In genomic region chr19:5719961-5720790, GRCh38 we compare ENCODE assay signal across 1 cellular context.
TF ChIP-seq lines count a peak whose summit lies in the region.

A gene with protein sequence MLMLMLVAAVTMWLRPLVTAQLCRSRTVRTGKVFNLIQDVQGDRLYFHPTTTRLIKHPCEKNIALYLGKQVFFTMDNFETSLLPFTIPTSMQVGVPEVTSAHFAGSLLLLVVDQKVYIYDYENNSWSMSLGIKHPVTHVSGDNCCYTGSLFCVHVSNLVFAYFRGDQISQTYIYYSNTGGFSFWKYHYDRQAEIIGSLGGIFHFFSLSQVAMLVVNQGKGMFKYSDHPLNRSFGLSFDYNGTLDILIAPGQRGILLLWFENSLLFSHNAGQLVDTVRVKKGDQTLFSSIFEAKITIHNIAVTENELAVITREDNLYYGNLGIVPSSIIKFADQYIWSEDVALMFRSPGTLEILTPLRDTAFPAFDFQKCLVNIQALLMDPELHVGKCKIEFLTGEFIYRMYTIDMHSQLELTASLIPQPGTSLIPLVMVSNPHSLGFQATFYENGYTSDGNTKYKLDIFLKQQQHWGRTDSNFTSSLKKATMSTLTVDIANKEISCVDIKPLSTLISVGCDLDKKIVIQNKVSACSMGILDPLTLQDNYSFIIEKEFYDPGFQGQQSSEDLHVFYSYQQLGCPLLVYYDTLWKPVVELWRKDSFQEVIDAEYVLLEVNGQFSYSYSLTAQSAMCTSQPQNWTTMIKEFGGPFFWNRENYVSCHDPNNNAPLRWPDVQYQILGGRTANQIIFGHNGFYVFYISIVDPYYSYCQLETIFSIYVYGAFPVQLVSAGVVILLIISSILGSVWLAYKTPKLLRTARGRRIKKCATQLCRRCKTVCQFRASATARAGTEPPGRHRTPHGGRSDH (plus strand): TSS chr19:5720637. CDS start chr19:5720738, 101 bp downstream.
TSS of gene LONP1 (minus strand) at chr19:5720146. CDS start at chr19:5720132, 14 bp downstream.

TF ChIP-seq in HepG2, 621 proteins besides CTCF, POLR2A, EP300 and RAD21 (continued from another document and continues in another):
- TF ChIP-seq CBX5 (CRISPR knock-in tag; IDR thresholded peaks at IDR 0.05; ENCODE audit: borderline replicate concordance) (peak; percentile 75; the same call in 1 of the 2 replicates), ZSCAN20 (CRISPR knock-in tag; IDR thresholded peaks at IDR 0.05; ENCODE audit: borderline replicate concordance) (no peak; the same call in 1 of the 2 replicates), RBFOX2 (IDR thresholded peaks at IDR 0.05; ENCODE audit: low read depth, low read length) (peak; percentile 98), PITX1 (CRISPR knock-in tag; IDR thresholded peaks at IDR 0.05) (peak; percentile 45; the same call in 1 of the 2 replicates), MATR3 (CRISPR knock-in tag; IDR thresholded peaks at IDR 0.05) (no peak), SP2 (CRISPR knock-in tag; IDR thresholded peaks at IDR 0.05) (peak; percentile 78), MEIS1 (CRISPR knock-in tag; IDR thresholded peaks at IDR 0.05; ENCODE audit: borderline replicate concordance) (0 out of 2 replicates have a peak, but pooled peaks have one; percentile 36), MYPOP (CRISPR knock-in tag; IDR thresholded peaks at IDR 0.05) (peak; percentile 85), ZFYVE20 (CRISPR knock-in tag; IDR thresholded peaks at IDR 0.05; ENCODE audit: borderline replicate concordance, low read depth) (no peak), KMT2A (CRISPR knock-in tag; IDR thresholded peaks at IDR 0.05) (0 out of 2 replicates have a peak, but pooled peaks have one; percentile 47), CBX2 (IDR thresholded peaks at IDR 0.05; ENCODE audit: low read depth, low read length) (no peak), CBX2 (CRISPR knock-in tag; IDR thresholded peaks at IDR 0.05; ENCODE audit: low read depth) (no peak), ZNF652 (CRISPR knock-in tag; IDR thresholded peaks at IDR 0.05; ENCODE audit: borderline replicate concordance, low read depth) (peak; percentile 31; the same call in 1 of the 2 replicates), TERF1 (CRISPR knock-in tag; IDR thresholded peaks at IDR 0.05) (no peak), ZNF460 (CRISPR knock-in tag; IDR thresholded peaks at IDR 0.05; ENCODE audit: borderline replicate concordance) (peak; percentile 63; the same call in 1 of the 2 replicates), NFYC (CRISPR knock-in tag; IDR thresholded peaks at IDR 0.05) (peak; percentile 62), ASH2L (IDR thresholded peaks at IDR 0.05; ENCODE audit: insufficient read length, low read depth, low read length) (peak; percentile 74), NFIC (IDR thresholded peaks at IDR 0.05; ENCODE audit: low read length) (no peak), PAWR (CRISPR knock-in tag; IDR thresholded peaks at IDR 0.05; ENCODE audit: borderline replicate concordance) (no peak), TBP (CRISPR knock-in tag; IDR thresholded peaks at IDR 0.05) (peak; percentile 50; the same call in 1 of the 2 replicates), ZBTB14 (CRISPR knock-in tag; IDR thresholded peaks at IDR 0.05) (peak; percentile 65; the same call in 1 of the 2 replicates), ELF3 (CRISPR knock-in tag; IDR thresholded peaks at IDR 0.05) (peak; percentile 58; the same call in 1 of the 2 replicates), TBX2 (CRISPR knock-in tag; IDR thresholded peaks at IDR 0.05; ENCODE audit: borderline replicate concordance) (peak; percentile 92; the same call in 1 of the 2 replicates), ZNF512 (CRISPR knock-in tag; IDR thresholded peaks at IDR 0.05) (0 out of 2 replicates have a peak, but pooled peaks have one; percentile 52), ZBTB38 (CRISPR knock-in tag; IDR thresholded peaks at IDR 0.05) (peak; percentile 85), ZEB1 (IDR thresholded peaks at IDR 0.05; ENCODE audit: insufficient replicate concordance, low read depth) (no peak), RNF219 (CRISPR knock-in tag; IDR thresholded peaks at IDR 0.05) (no peak), ZNF407 (CRISPR knock-in tag; IDR thresholded peaks at IDR 0.05; ENCODE audit: not compliant biosample characterization) (peak; percentile 30), CHCHD3 (CRISPR knock-in tag; IDR thresholded peaks at IDR 0.05) (peak; percentile 89; the same call in 1 of the 2 replicates), TEAD3 (CRISPR knock-in tag; optimal IDR thresholded peaks at IDR 0.05; ENCODE audit: borderline replicate concordance) (peak; percentile 89), SP5 (CRISPR knock-in tag; IDR thresholded peaks at IDR 0.05; ENCODE audit: borderline replicate concordance, low read depth) (peak; percentile 94), EEA1 (CRISPR knock-in tag; IDR thresholded peaks at IDR 0.05; ENCODE audit: borderline replicate concordance) (no peak), U2AF1 (optimal IDR thresholded peaks at IDR 0.05; ENCODE audit: low read depth, low read length) (peak; percentile 52), RBM39 (IDR thresholded peaks at IDR 0.05; ENCODE audit: low read depth, low read length, poor library complexity, severe bottlenecking) (peak; percentile 72), IKZF1 (IDR thresholded peaks at IDR 0.05) (no peak), TOE1 (CRISPR knock-in tag; IDR thresholded peaks at IDR 0.05) (no peak; the same call in 1 of the 2 replicates), ZNF496 (CRISPR knock-in tag; IDR thresholded peaks at IDR 0.05; ENCODE audit: insufficient replicate concordance) (no peak)
- TF ChIP-seq, protein P1, sequence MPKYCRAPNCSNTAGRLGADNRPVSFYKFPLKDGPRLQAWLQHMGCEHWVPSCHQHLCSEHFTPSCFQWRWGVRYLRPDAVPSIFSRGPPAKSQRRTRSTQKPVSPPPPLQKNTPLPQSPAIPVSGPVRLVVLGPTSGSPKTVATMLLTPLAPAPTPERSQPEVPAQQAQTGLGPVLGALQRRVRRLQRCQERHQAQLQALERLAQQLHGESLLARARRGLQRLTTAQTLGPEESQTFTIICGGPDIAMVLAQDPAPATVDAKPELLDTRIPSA (CRISPR knock-in tag; IDR thresholded peaks at IDR 0.05; ENCODE audit: borderline replicate concordance), result no peak
- TF ChIP-seq, protein P2, sequence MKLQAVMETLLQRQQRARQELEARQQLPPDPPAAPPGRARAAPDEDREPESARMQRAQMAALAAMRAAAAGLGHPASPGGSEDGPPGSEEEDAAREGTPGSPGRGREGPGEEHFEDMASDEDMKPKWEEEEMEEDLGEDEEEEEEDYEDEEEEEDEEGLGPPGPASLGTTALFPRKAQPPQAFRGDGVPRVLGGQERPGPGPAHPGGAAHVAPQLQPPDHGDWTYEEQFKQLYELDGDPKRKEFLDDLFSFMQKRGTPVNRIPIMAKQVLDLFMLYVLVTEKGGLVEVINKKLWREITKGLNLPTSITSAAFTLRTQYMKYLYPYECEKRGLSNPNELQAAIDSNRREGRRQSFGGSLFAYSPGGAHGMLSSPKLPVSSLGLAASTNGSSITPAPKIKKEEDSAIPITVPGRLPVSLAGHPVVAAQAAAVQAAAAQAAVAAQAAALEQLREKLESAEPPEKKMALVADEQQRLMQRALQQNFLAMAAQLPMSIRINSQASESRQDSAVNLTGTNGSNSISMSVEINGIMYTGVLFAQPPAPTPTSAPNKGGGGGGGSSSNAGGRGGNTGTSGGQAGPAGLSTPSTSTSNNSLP (IDR thresholded peaks at IDR 0.05; ENCODE audit: low read depth, low read length), result 0 out of 2 replicates have a peak, but pooled peaks have one; percentile 6
